In the genomic region with DNA sequence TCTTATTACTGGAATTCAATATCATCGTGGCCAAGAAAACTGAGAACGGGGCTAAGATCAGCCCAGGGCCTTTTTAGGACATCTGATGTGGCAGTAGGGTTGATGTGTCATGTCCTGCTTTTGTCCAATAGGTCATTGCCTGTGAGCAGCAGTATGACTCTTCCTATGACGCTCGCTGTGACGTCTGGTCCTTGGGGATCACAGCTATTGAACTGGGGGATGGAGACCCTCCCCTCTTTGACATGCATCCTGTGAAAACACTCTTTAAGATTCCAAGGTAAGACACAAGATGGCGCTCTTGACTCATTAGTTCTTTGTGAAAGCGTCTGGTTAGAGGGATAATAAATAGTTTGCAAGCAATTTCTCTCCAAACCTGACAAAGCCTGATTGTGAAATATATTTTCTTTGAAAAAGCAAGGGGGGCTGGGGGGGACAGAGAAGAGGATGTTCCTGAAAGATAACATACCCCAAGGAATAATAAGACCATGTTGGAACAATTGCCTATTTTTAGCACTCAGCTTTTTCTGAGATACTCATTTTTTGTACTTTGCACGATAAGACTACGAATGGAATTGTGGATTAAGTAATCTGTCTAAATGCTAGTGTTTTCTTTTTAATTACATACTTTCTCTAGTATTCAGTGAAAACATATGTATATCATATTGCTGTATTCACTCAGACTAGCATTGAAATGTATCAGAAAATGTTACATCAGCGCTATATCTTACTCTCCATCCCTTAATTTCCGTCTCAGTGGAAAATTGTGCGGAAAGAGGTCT, we compare ENCODE assay signal across 8 cellular contexts. TPM values are rescaled to one million over a fixed set of nuclear protein-coding genes. Genes with fewer than 3 reads are reported as not detected.
DNase-seq lines count a peak whose midpoint lies in the region; ATAC-seq and TF ChIP-seq lines count a peak whose summit lies in the region.

No MANE protein-coding gene starts in this region.

- TF ChIP-seq CTCF in cardiac muscle cell (IDR thresholded peaks at IDR 0.05; ENCODE audit: low read depth, low read length), result peak; percentile 57
- peak; percentile 85 for TF ChIP-seq CTCF in Loucy (conservative IDR thresholded peaks at IDR 0.05; ENCODE audit: low read length)
- TF ChIP-seq CTCF in osteocyte (IDR thresholded peaks at IDR 0.05), result peak; percentile 69

- no peak overlapping the region for H2AFZ ChIP-seq in Loucy (ENCODE audit: low read length)

- no peaks in the 10 kb centered on the region for H3K9me3 Mint-ChIP-seq in osteocyte (ENCODE audit: unreplicated experiment)

- H3K9ac ChIP-seq in Loucy (ENCODE audit: low read depth, low read length, poor library complexity, severe bottlenecking), result no peak overlapping the region

- intact Hi-C loops in cardiac septum (cut with DNase I), result loop anchor here (10.0 kb wide), 1 partner anchor 579 kb away; the partner anchor contains the start of gene GAD1

- H3K27me3 ChIP-seq in cardiac muscle cell, result peaks cover 55% of the 10 kb centered on the region
- H3K27me3 ChIP-seq in Loucy (ENCODE audit: insufficient read depth, low read length, poor library complexity, severe bottlenecking), result no peaks in the 10 kb centered on the region

- no peak for ATAC-seq in HG02571 (IDR thresholded peaks at IDR 0.05; ENCODE audit: unreplicated experiment)

- H3K9me2 ChIP-seq in Loucy (replicated peaks; ENCODE audit: low read depth, low read length), result no peaks in the 10 kb centered on the region

- H3K79me2 ChIP-seq in Loucy (ENCODE audit: insufficient read depth, low read length), result no peaks in the 10 kb centered on the region

- no peaks in the 10 kb centered on the region for H4K20me1 ChIP-seq in Loucy (ENCODE audit: insufficient read depth, low read length, poor library complexity, severe bottlenecking)

- H3K4me1 ChIP-seq in cardiac muscle cell (ENCODE audit: low read depth) (no peaks in the 10 kb centered on the region), Loucy (ENCODE audit: insufficient read depth, low read length, poor library complexity, severe bottlenecking) (no peaks in the 10 kb centered on the region)

- H3K4me3 ChIP-seq in cardiac muscle cell (no peak overlapping the region), Loucy (ENCODE audit: low read length, poor library complexity, severe bottlenecking) (no peak overlapping the region)

- H3K4me2 ChIP-seq in Loucy (ENCODE audit: low read depth, low read length, poor library complexity, severe bottlenecking), result no peak overlapping the region

- peaks cover 4% of the 10 kb centered on the region for H3K4me1 Mint-ChIP-seq in osteocyte (ENCODE audit: unreplicated experiment)

- H3K27ac ChIP-seq in cardiac muscle cell, result no peak overlapping the region

- H3F3A ChIP-seq in Loucy (ENCODE audit: low read depth), result no peaks in the 10 kb centered on the region

- H3K9me3 ChIP-seq in cardiac muscle cell (ENCODE audit: low read depth), result no peaks in the 10 kb centered on the region
- no peaks in the 10 kb centered on the region for H3K9me3 ChIP-seq in Loucy (ENCODE audit: insufficient read depth, low read depth, low read length)

- no peak for TF ChIP-seq POLR2A in erythroblast (IDR thresholded peaks at IDR 0.05; ENCODE audit: low read length)

- no peak overlapping the region for H3K27ac Mint-ChIP-seq in osteocyte (ENCODE audit: unreplicated experiment)

- no peaks in the 10 kb centered on the region for H3K36me3 ChIP-seq in cardiac muscle cell
- H3K36me3 ChIP-seq in Loucy (ENCODE audit: insufficient read depth, low read length), result no peaks in the 10 kb centered on the region

- no peaks in the 10 kb centered on the region for H3K36me3 Mint-ChIP-seq in osteocyte (ENCODE audit: unreplicated experiment)

- H3K4me3 Mint-ChIP-seq in osteocyte (ENCODE audit: unreplicated experiment), result no peak overlapping the region

- peak; percentile 66 to 68 for DNase-seq in cardiac muscle cell (ENCODE audit: low read depth in 1 of 2, low spot score in 1 of 2)
- no peak for DNase-seq in cardiac septum (ENCODE audit: low spot score)
- peak; percentile 28 for DNase-seq in RPMI7951 (ENCODE audit: low read depth)
- peak; percentile 60 to 76 for DNase-seq in erythroblast (lab: John Stamatoyannopoulos, UW)
- DNase-seq in osteocyte (ENCODE audit: extremely low spot score, unreplicated experiment), result no peak
- DNase-seq in activated T-cell treated with anti-CD3 and anti-CD28 coated beads for 4 hours, result no peak

- peaks cover 40% of the 10 kb centered on the region for H3K27me3 Mint-ChIP-seq in osteocyte (ENCODE audit: unreplicated experiment)

RNA-seq across cellular contexts. Expression of gene MYO3B, which starts 58.1 kb away (rescaled TPM):
- not detected in 2 replicates for total RNA-seq in cardiac muscle cell
- not detected in 2 replicates for polyA plus RNA-seq in cardiac muscle cell
- 0.05 TPM for total RNA-seq in cardiac septum
- 0.12 TPM in 1 of 2 replicates, not detected in the other for total RNA-seq in RPMI7951 (2014; rRNA removed; shearing (Covaris generic))
- total RNA-seq in osteocyte, result not detected in 2 replicates

Comparison
In these comparisons a context has a peak if more than half of its experiments do, and no peak if none do; other contexts are left out.
1. DNase-seq: peak in cardiac muscle cell (2 of 2), RPMI7951 (single experiment) and erythroblast (2 of 2); none in cardiac septum (single experiment), osteocyte (single experiment) and activated T-cell treated with anti-CD3 and anti-CD28 coated beads for 4 hours (single experiment).
2. Peak in every context shown above with its lines, with median percentiles within 50 percentile points of each other: CTCF ChIP-seq.